ENCODE assay signal across 32 cellular contexts in the genomic region with DNA sequence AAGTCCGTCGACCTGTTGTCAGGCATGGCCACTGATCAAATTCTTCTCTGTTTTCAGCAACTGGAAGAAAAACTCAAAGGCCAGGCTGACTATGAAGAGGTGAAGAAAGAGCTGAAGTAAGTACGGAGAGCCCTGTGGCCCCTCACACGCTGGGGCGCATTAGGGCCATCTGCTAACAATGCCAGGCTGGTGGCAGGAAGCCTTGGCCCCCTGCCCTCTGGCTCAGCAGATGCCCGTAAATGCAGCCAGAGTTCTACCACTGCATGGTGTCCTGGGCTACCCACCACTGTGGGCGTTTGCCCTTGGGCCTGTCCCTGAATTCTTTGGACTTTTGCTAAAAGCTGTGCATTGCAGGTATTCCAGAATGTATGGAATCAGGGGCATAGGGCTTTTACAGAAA.
"Had no signal": no experiment of that assay in that cellular context is flagged by ENCODE, and none has a peak within 500 bp of the region (broad histone marks: within the 10 kb centered on the region; RNA-seq: fewer than 3 reads in every experiment).

No MANE protein-coding gene starts in this region.

- H3K4me1 ChIP-seq: lower lobe of right lung, sigmoid colon, stomach, thyroid gland, upper lobe of left lung, vagina had no signal

- H3K9me3 ChIP-seq: gastrocnemius medialis, lower lobe of right lung, neutrophil, ovary, sigmoid colon, stomach, thyroid gland, upper lobe of left lung, vagina had no signal

- ATAC-seq: activated CD4-positive, alpha-beta T cell treated with anti-CD3 and anti-CD28 coated beads for 36 hours; activated CD8-positive, alpha-beta memory T cell treated with anti-CD3 and anti-CD28 coated beads, Interleukin-2, amount 10 ng/mL, durations not matched to agents 7 days and 5 days; activated CD8-positive, alpha-beta T cell treated with anti-CD3 and anti-CD28 coated beads, Interleukin-2, amount 10 ng/mL, durations not matched to agents 7 days and 5 days; lower lobe of right lung; naive thymus-derived CD8-positive, alpha-beta T cell; stimulated activated memory B cell treated with anti-CD40 and anti-IgM and Interleukin-4, amounts not matched to agents 10 μg/mL and 1 μg/mL and 100 μg/mL, for 72 hours had no signal

- DNase-seq: activated CD4-positive, alpha-beta T cell treated with anti-CD3 and anti-CD28 coated beads for 36 hours; activated CD4-positive, CD25-positive, alpha-beta regulatory T cell; activated CD8-positive, alpha-beta memory T cell treated with anti-CD3 and anti-CD28 coated beads, Interleukin-2, amount 10 ng/mL, durations not matched to agents 7 days and 5 days; activated CD8-positive, alpha-beta T cell treated with anti-CD3 and anti-CD28 coated beads, Interleukin-2, amount 10 ng/mL, durations not matched to agents 7 days and 5 days; activated effector memory CD4-positive, alpha-beta T cell treated with Interleukin-2 at 50 U/mL for 16 hours; activated naive CD4-positive, alpha-beta T cell treated with Interleukin-2 at 50 U/mL for 16 hours; activated T-cell treated with anti-CD3 and anti-CD28 coated beads for 4 hours; cerebellar nuclear complex; effector memory CD4-positive, alpha-beta T cell; erythroblast; gastrocnemius medialis; glutamatergic neuron; hippocampal formation; immature natural killer cell; kidney; lower lobe of right lung; mesenchymal stem cell; naive thymus-derived CD8-positive, alpha-beta T cell; ovary; retina; sigmoid colon; small intestine; stimulated activated CD4-positive, alpha-beta T cell treated with anti-CD3 and anti-CD28 coated beads, Interleukin-4, amount 100 ng/mL, for 24 hours; stomach; T-helper 1 cell; thyroid gland; upper lobe of left lung had no signal

- H3K4me3 ChIP-seq: coronary artery, dorsolateral prefrontal cortex, gastrocnemius medialis, lower lobe of right lung, ovary, sigmoid colon, stomach, thyroid gland, upper lobe of left lung, vagina had no signal

- H3K27ac ChIP-seq: coronary artery, gastrocnemius medialis, lower lobe of right lung, neutrophil, ovary, sigmoid colon, stomach, thyroid gland, upper lobe of left lung, vagina had no signal

- H3K27me3 ChIP-seq: dorsolateral prefrontal cortex, gastrocnemius medialis, neutrophil, ovary, sigmoid colon, stomach, thyroid gland, upper lobe of left lung, vagina had no signal

- H3K36me3 ChIP-seq: ovary had no signal
